12 cellular contexts compared by ENCODE assay signal in genomic region chr11:9787981-9788521, GRCh38.
A peak's percentile ranks its signal among the peaks of the same experiment; 100 is the strongest.
DNase-seq lines count a peak whose midpoint lies in the region; ATAC-seq, FAIRE-seq and TF ChIP-seq lines count a peak whose summit lies in the region.
"Had no signal": no experiment of that assay in that cellular context is flagged by ENCODE, and none has a peak within 500 bp of the region (broad histone marks: within the 10 kb centered on the region; RNA-seq: fewer than 3 reads in every experiment).

No MANE protein-coding gene starts in this region.

- no peak for TF ChIP-seq CTCF in AG04449 (IDR thresholded peaks at IDR 0.05; ENCODE audit: insufficient read depth, low read length, missing control alignments)
- no peak for TF ChIP-seq CTCF in cardiac fibroblast (IDR thresholded peaks at IDR 0.05; ENCODE audit: low read depth, low read length)

- DNase-seq in AG04449 (ENCODE audit: low read depth, low spot score) (peak; percentile 55), HTR-8/SVneo (ENCODE audit: insufficient read length, low spot score) (peak; percentile 31), cardiac fibroblast (ENCODE audit: low read depth in 2 of 2) (peak; percentile 87 to 95), HAP-1 (ENCODE audit: low spot score in 2 of 2) (no peak)
- DNase-seq in activated T-cell treated with anti-CD3 and anti-CD28 coated beads, Interleukin-2, amount 50 U/mL, for 48 hours = no peak
- DNase-seq: NCI-H1694; stimulated activated CD8-positive, alpha-beta memory T cell treated with anti-CD3 and anti-CD28 coated beads, Interleukin-4, amount 100 ng/mL, for 48 hours had no signal

- H3K4me3 ChIP-seq in AG04449 (ENCODE audit: low read depth, low read length) (no peak overlapping the region), cardiac fibroblast (replicated peaks in 1 of 2; ENCODE audit: low read depth in 2 of 2, low read length in 2 of 2) (no peak overlapping the region), muscle layer of colon (ENCODE audit: low read depth in 1 of 2, low read length in 2 of 2) (no peak overlapping the region), HAP-1 (no peak overlapping the region)

- no peak for FAIRE-seq in HTR-8/SVneo (lab: Jason Lieb, UNC)

- no peak overlapping the region for H3K9ac ChIP-seq in muscle layer of colon (ENCODE audit: low read length)

- POLR2A ChIA-PET in AG04449 (lab: Yijun Ruan, JAX) = interaction anchor here (0.6 to 2.8 kb wide), 10 partner anchors 9 to 517 kb away, joined by 3 to 32 read pairs (median 6); partner anchors contain the start of gene ADM

- H3K9me3 ChIP-seq in muscle layer of colon (ENCODE audit: low read length) (no peaks in the 10 kb centered on the region), HAP-1 (no peaks in the 10 kb centered on the region)
- H3K9me3 ChIP-seq: neutrophil had no signal

- ATAC-seq in GM21737 (IDR thresholded peaks at IDR 0.05; ENCODE audit: unreplicated experiment) (no peak), HG03196 (IDR thresholded peaks at IDR 0.05; ENCODE audit: unreplicated experiment) (no peak)

- peak overlapping the region; percentile 28 for H3K27ac ChIP-seq in muscle layer of colon (ENCODE audit: low read depth, low read length)
- H3K27ac ChIP-seq: epithelial cell of prostate, neutrophil had no signal

- H3K36me3 ChIP-seq in muscle layer of colon (ENCODE audit: insufficient read depth, low read length) (peaks cover 39% of the 10 kb centered on the region), HAP-1 (replicated peaks) (peaks cover 18% of the 10 kb centered on the region)

- CTCF ChIA-PET in AG04449 (lab: Yijun Ruan, JAX) = interaction anchor here (0.7 to 2.5 kb wide), 7 partner anchors 9 to 185 kb away, joined by 3 to 7 read pairs (median 3); no protein-coding TSS in a partner anchor

- H3K27me3 ChIP-seq in muscle layer of colon (ENCODE audit: control insufficient read depth in 1 of 2, insufficient read depth in 2 of 2, low read length in 2 of 2) = no peaks in the 10 kb centered on the region
- H3K27me3 ChIP-seq in HAP-1 (ENCODE audit: low read depth) = no peaks in the 10 kb centered on the region
- H3K27me3 ChIP-seq: neutrophil had no signal

- in situ Hi-C loops in HAP-1 (cut with MboI; ENCODE audit: low sequenced_read_pairs) = no loop called here

- H3K4me1 ChIP-seq in muscle layer of colon (ENCODE audit: insufficient read depth, low read length) (no peaks in the 10 kb centered on the region), HAP-1 (no peaks in the 10 kb centered on the region)

Comparison
In these comparisons a context has a peak if more than half of its experiments do, and no peak if none do; other contexts are left out.
1. DNase-seq: peak in AG04449 (single experiment), HTR-8/SVneo (single experiment) and cardiac fibroblast (2 of 2); none in HAP-1 (0 of 2) and activated T-cell treated with anti-CD3 and anti-CD28 coated beads, Interleukin-2, amount 50 U/mL, for 48 hours (0 of 2).